ENCODE assay signal across 29 cellular contexts in the genomic region with DNA sequence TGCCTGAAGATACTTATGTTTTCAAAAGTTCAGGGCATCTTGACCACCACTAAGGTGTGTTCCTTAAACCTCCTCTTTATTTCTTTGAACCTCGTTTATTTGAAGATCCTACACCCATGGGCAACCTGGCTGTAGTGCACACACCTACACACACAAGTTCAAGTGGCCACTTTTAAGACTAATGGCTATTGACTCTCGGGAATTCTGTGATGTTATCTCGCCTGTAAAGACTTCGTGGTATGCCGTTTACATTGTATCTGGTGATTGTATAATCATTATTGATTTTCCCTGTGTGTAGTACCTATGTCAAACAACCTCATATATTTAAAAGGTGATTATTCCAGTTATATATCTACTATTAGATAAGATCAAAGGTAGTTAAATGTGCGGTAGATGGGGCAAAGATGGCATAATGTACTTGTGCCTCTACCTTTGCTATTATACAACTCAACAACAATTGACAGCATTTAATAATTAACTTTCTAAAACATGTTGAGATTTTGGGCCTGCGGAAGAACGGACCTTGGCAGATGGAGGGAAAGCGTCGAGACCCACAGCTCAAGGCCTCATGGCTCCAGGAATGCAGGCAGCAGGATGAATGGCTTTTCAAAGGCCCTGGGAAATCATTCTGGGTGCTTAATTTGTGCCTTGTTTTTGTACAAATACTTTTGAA. TPM values are rescaled to one million over a fixed set of nuclear protein-coding genes. Genes with fewer than 3 reads are reported as not detected.
"Had no signal": no experiment of that assay in that cellular context is flagged by ENCODE, and none has a peak within 500 bp of the region (broad histone marks: within the 10 kb centered on the region; RNA-seq: fewer than 3 reads in every experiment).

No MANE protein-coding gene starts in this region.

- H3K4me1 Mint-ChIP-seq: activated naive CD8-positive, alpha-beta T cell treated with anti-CD3 and anti-CD28 coated beads, Interleukin-2, amount 10 ng/mL, durations not matched to agents 7 days and 5 days; central memory CD8-positive, alpha-beta T cell; memory B cell; stimulated activated effector memory CD8-positive, alpha-beta T cell treated with anti-CD3 and anti-CD28 coated beads, Interleukin-12 subunit alpha, Interleukin-12 subunit beta, amount 100 ng/mL, for 72 hours; stimulated activated naive CD8-positive, alpha-beta T cell treated with anti-CD3 and anti-CD28 coated beads, Interleukin-15, amount 100 ng/mL, for 72 hours had no signal

- H3K27me3 Mint-ChIP-seq: activated naive CD8-positive, alpha-beta T cell treated with anti-CD3 and anti-CD28 coated beads, Interleukin-2, amount 10 ng/mL, durations not matched to agents 7 days and 5 days; central memory CD8-positive, alpha-beta T cell; memory B cell; natural killer cell treated with Interleukin-12 subunit alpha and Interleukin-12 subunit beta and Interleukin-15 and Interleukin-18, amount 100 ng/mL, for 72 hours; stimulated activated naive CD8-positive, alpha-beta T cell treated with anti-CD3 and anti-CD28 coated beads, Interleukin-15, amount 100 ng/mL, for 72 hours had no signal

- H3K9me3 Mint-ChIP-seq: memory B cell; stimulated activated naive CD8-positive, alpha-beta T cell treated with anti-CD3 and anti-CD28 coated beads, Interleukin-15, amount 100 ng/mL, for 72 hours had no signal

- H3K36me3 Mint-ChIP-seq: activated naive CD8-positive, alpha-beta T cell treated with anti-CD3 and anti-CD28 coated beads, Interleukin-2, amount 10 ng/mL, durations not matched to agents 7 days and 5 days; memory B cell; natural killer cell treated with Interleukin-12 subunit alpha and Interleukin-12 subunit beta and Interleukin-15 and Interleukin-18, amount 100 ng/mL, for 72 hours; stimulated activated effector memory CD8-positive, alpha-beta T cell treated with anti-CD3 and anti-CD28 coated beads, Interleukin-12 subunit alpha, Interleukin-12 subunit beta, amount 100 ng/mL, for 72 hours; WTC11 had no signal

- H3K27ac ChIP-seq: breast epithelium, dorsolateral prefrontal cortex, esophagus squamous epithelium, gastrocnemius medialis, left ventricle myocardium inferior, neutrophil, ovary, psoas muscle, skin epidermis, suprapubic skin, tibial nerve, vagina had no signal

- H3K9me3 ChIP-seq: breast epithelium, esophagus squamous epithelium, gastrocnemius medialis, neutrophil, ovary, psoas muscle, suprapubic skin, tibial nerve, vagina had no signal

- H3K27ac Mint-ChIP-seq: activated naive CD8-positive, alpha-beta T cell treated with anti-CD3 and anti-CD28 coated beads, Interleukin-2, amount 10 ng/mL, durations not matched to agents 7 days and 5 days; activated T-helper 2 cell treated with anti-CD3 and anti-CD28 coated beads, Interferon-gamma antibody, Interleukin-2, Interleukin-4, amounts not matched to agents 10 μg/mL and 5 μg/mL and 100 μg/mL, durations not matched to agents 14 hours and 24 hours and 36 hours; memory B cell; natural killer cell treated with Interleukin-12 subunit alpha and Interleukin-12 subunit beta and Interleukin-15 and Interleukin-18, amount 100 ng/mL, for 72 hours; stimulated activated effector memory CD8-positive, alpha-beta T cell treated with anti-CD3 and anti-CD28 coated beads, Interleukin-12 subunit alpha, Interleukin-12 subunit beta, amount 100 ng/mL, for 72 hours; stimulated activated naive CD8-positive, alpha-beta T cell treated with anti-CD3 and anti-CD28 coated beads, Interleukin-15, amount 100 ng/mL, for 72 hours; WTC11 had no signal

- H3K36me3 ChIP-seq: breast epithelium, esophagus squamous epithelium, gastrocnemius medialis, left ventricle myocardium inferior, neutrophil, ovary, suprapubic skin, tibial nerve, vagina had no signal

- ATAC-seq: activated T-cell treated with anti-CD3 and anti-CD28 coated beads, Interleukin-2, amount 50 U/mL, for 4 hours; gastrocnemius medialis; natural killer cell treated with Interleukin-12 subunit alpha and Interleukin-12 subunit beta and Interleukin-15 and Interleukin-18, amount 100 ng/mL, for 72 hours; psoas muscle; right cardiac atrium; stimulated activated effector memory CD8-positive, alpha-beta T cell treated with anti-CD3 and anti-CD28 coated beads, Interleukin-12 subunit alpha, Interleukin-12 subunit beta, amount 100 ng/mL, for 72 hours; stimulated activated naive CD8-positive, alpha-beta T cell treated with anti-CD3 and anti-CD28 coated beads, Interleukin-15, amount 100 ng/mL, for 72 hours; WTC11 had no signal

- H3K27me3 ChIP-seq: breast epithelium, gastrocnemius medialis, neutrophil, ovary, tibial nerve, vagina had no signal

- H3K4me1 ChIP-seq: breast epithelium, esophagus squamous epithelium, gastrocnemius medialis, left ventricle myocardium inferior, psoas muscle, suprapubic skin, tibial nerve, vagina had no signal

- H3K4me3 ChIP-seq: breast epithelium, dorsolateral prefrontal cortex, esophagus squamous epithelium, gastrocnemius medialis, left ventricle myocardium inferior, ovary, psoas muscle, skin epidermis, suprapubic skin, tibial nerve, vagina had no signal

- DNase-seq: activated CD8-positive, alpha-beta memory T cell treated with anti-CD3 and anti-CD28 coated beads, Interleukin-2, amount 50 U/mL, for 4 hours; activated naive CD4-positive, alpha-beta T cell; activated naive CD8-positive, alpha-beta T cell treated with anti-CD3 and anti-CD28 coated beads, Interleukin-2, amount 10 ng/mL, durations not matched to agents 7 days and 5 days; activated T-cell treated with anti-CD3 and anti-CD28 coated beads, Interleukin-2, amount 50 U/mL, for 4 hours; amniotic stem cell; dorsolateral prefrontal cortex; esophagus squamous epithelium; gastrocnemius medialis; hippocampal formation; kidney glomerular epithelial cell; left ventricle myocardium inferior; ovary; psoas muscle; right cardiac atrium; stimulated activated CD4-positive, alpha-beta T cell treated with anti-CD3 and anti-CD28 coated beads, Interleukin-1b, Interleukin-23, amount 100 ng/mL, for 48 hours; stimulated activated naive CD8-positive, alpha-beta T cell treated with anti-CD3 and anti-CD28 coated beads, Interleukin-15, amount 100 ng/mL, for 72 hours; T-helper 9 cell had no signal

- H3K4me3 Mint-ChIP-seq: activated naive CD8-positive, alpha-beta T cell treated with anti-CD3 and anti-CD28 coated beads, Interleukin-2, amount 10 ng/mL, durations not matched to agents 7 days and 5 days; activated T-cell treated with anti-CD3 and anti-CD28 coated beads, Interleukin-2, amount 50 U/mL, for 4 hours; central memory CD8-positive, alpha-beta T cell; memory B cell; natural killer cell treated with Interleukin-12 subunit alpha and Interleukin-12 subunit beta and Interleukin-15 and Interleukin-18, amount 100 ng/mL, for 72 hours; stimulated activated effector memory CD8-positive, alpha-beta T cell treated with anti-CD3 and anti-CD28 coated beads, Interleukin-12 subunit alpha, Interleukin-12 subunit beta, amount 100 ng/mL, for 72 hours; stimulated activated naive CD8-positive, alpha-beta T cell treated with anti-CD3 and anti-CD28 coated beads, Interleukin-15, amount 100 ng/mL, for 72 hours; WTC11 had no signal

RNA-seq across cellular contexts. Expression of a gene that starts 51.4 kb away (rescaled TPM):
- total RNA-seq: activated naive CD8-positive, alpha-beta T cell treated with anti-CD3 and anti-CD28 coated beads, Interleukin-2, amount 10 ng/mL, durations not matched to agents 7 days and 5 days; activated T-helper 2 cell treated with anti-CD3 and anti-CD28 coated beads, Interferon-gamma antibody, Interleukin-2, Interleukin-4, amounts not matched to agents 10 μg/mL and 5 μg/mL and 100 μg/mL, durations not matched to agents 14 hours and 24 hours and 36 hours; natural killer cell treated with Interleukin-12 subunit alpha and Interleukin-12 subunit beta and Interleukin-15 and Interleukin-18, amount 100 ng/mL, for 72 hours; tibial nerve had no signal
